19 cellular contexts compared by ENCODE assay signal in the genomic region with DNA sequence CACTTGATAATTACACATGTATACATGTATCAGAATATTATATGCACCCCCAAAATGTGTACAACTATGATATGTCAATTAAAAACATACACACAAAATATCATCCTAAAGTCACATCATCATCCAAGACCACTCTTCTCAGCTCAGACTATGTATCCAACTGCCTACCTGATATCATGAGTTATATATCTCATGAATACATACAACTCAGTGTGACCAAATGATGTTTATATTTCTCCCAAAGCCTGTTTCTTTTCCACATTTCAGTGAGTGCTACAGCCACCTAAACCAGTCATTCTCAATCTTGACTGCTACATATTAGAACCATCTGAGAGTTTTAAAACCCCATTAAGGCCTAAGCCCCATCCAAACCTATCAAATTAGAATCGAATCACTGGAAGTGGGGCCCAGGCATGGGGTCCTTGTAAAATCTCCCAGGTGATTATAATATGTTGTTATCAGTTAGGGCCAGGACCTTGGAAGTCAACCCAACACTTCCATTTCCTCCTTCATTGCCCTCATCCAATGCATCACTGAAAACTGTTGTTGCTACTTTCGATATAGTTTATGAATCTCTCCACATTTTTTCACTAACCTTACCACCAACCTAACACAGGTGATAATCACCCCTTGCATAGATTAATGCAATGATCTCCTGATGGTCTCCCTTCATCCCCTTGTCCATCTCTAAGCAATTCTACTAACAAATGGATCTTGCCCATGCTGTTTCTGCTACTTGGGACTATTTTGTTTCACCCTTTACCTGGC. TPM values are rescaled to one million over a fixed set of nuclear protein-coding genes. Genes with fewer than 3 reads are reported as not detected.
"Had no signal": no experiment of that assay in that cellular context is flagged by ENCODE, and none has a peak within 500 bp of the region (broad histone marks: within the 10 kb centered on the region; RNA-seq: fewer than 3 reads in every experiment).

No MANE protein-coding gene starts in this region.

- H3K9me3 Mint-ChIP-seq: naive thymus-derived CD8-positive, alpha-beta T cell had no signal

- H3K4me1 Mint-ChIP-seq: naive thymus-derived CD8-positive, alpha-beta T cell had no signal

- ATAC-seq: activated CD4-positive, CD25-positive, alpha-beta regulatory T cell treated with anti-CD3 and anti-CD28 coated beads, Interleukin-2, amount 50 U/mL, for 24 hours; left lobe of liver; mucosa of descending colon had no signal

- FAIRE-seq: endothelial cell of umbilical vein had no signal

- DNase-seq: activated effector memory CD4-positive, alpha-beta T cell treated with Interleukin-2 at 50 U/mL for 16 hours; aorta; cerebellar nuclear complex; effector CD8-positive, alpha-beta T cell; esophagus squamous epithelium; islet precursor cell; mammary epithelial cell; mucosa of descending colon; sigmoid colon; stimulated activated CD4-positive, alpha-beta T cell treated with anti-CD3 and anti-CD28 coated beads, Interleukin-1b, Interleukin-23, amount 100 ng/mL, for 48 hours; T1000 had no signal

- H3K27me3 ChIP-seq: breast epithelium, esophagus squamous epithelium, hepatocyte, sigmoid colon had no signal

- H3K27me3 Mint-ChIP-seq: naive thymus-derived CD8-positive, alpha-beta T cell had no signal

- H3K36me3 ChIP-seq: breast epithelium, esophagus squamous epithelium, sigmoid colon had no signal

- H3K36me3 Mint-ChIP-seq: naive thymus-derived CD8-positive, alpha-beta T cell had no signal

- H3K27ac ChIP-seq: breast epithelium, esophagus squamous epithelium, hepatocyte, parathyroid adenoma, sigmoid colon had no signal

- H3K4me3 Mint-ChIP-seq: naive thymus-derived CD8-positive, alpha-beta T cell had no signal

- H3K4me2 ChIP-seq: hepatocyte had no signal

- H3K9ac ChIP-seq: parathyroid adenoma had no signal

- H3K9me3 ChIP-seq: breast epithelium, esophagus squamous epithelium, mucosa of descending colon, sigmoid colon had no signal

- H3K4me1 ChIP-seq: breast epithelium, esophagus squamous epithelium, parathyroid adenoma, sigmoid colon had no signal

- H3K27ac Mint-ChIP-seq: naive thymus-derived CD8-positive, alpha-beta T cell had no signal

- H3K4me3 ChIP-seq: breast epithelium, esophagus squamous epithelium, hepatocyte, mucosa of descending colon, sigmoid colon had no signal

- H2AFZ ChIP-seq: hepatocyte, parathyroid adenoma had no signal

RNA-seq across cellular contexts. Expression of gene ITGB8, which starts 53.8 kb away (rescaled TPM):
- total RNA-seq: naive thymus-derived CD8-positive, alpha-beta T cell had no signal
- polyA plus RNA-seq: naive thymus-derived CD8-positive, alpha-beta T cell had no signal

RNA-seq across cellular contexts. Expression of gene MACC1, which starts 59.7 kb away (rescaled TPM):
- total RNA-seq: endothelial cell of umbilical vein, glomerular endothelial cell had no signal
- polyA plus RNA-seq: endothelial cell of umbilical vein; naive thymus-derived CD8-positive, alpha-beta T cell had no signal
